ENCODE assay signal across 2 cellular contexts in the genomic region with DNA sequence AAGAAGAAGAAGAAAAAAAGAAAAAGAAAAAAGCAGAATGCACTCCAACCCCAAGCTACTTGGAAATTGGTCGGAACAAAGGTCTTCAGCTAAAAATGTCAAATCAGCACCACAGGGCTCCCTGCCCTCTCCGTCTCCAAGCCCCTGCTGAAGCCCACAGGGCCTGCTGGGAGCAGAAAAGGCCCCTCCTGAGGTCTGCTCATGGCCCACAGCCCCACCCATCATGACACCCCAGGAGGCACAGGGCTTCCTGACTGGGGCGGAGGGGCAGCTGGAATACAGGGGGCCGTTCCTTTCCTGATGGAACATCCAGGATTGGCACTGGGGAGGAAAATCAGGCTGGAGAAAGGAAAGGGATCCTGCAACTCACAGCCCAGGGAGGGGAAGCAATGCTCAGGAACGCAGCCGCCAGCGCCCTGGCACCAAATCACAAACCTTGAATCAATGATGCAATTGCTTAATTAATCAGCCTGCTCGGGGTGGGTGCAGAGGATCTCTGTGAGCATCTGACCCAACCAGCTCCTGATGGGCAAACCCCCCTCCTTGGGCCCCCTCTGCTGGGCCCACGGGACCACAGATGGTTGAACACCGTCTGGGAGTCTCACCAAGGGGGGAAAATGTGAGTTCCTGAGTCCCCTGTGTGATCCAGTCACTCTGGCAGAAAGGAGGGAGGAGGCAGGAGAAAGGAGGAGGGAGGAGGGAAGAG.
TF ChIP-seq lines count a peak whose summit lies in the region.

No MANE protein-coding gene starts in this region.

TF ChIP-seq in SK-N-SH, 30 proteins besides CTCF, POLR2A, EP300 and RAD21 (continued from another document):
- TF ChIP-seq, protein P1, sequence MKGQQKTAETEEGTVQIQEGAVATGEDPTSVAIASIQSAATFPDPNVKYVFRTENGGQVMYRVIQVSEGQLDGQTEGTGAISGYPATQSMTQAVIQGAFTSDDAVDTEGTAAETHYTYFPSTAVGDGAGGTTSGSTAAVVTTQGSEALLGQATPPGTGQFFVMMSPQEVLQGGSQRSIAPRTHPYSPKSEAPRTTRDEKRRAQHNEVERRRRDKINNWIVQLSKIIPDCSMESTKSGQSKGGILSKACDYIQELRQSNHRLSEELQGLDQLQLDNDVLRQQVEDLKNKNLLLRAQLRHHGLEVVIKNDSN (IDR thresholded peaks at IDR 0.05; ENCODE audit: borderline replicate concordance, low read depth), result no peak
- no peak for TF ChIP-seq CHD2 (IDR thresholded peaks at IDR 0.05; ENCODE audit: low read length, partially characterized antibody)
- TF ChIP-seq EZH2phosphoT487 (IDR thresholded peaks at IDR 0.05; ENCODE audit: borderline replicate concordance, low read depth), result no peak
- TF ChIP-seq TCF12 (IDR thresholded peaks at IDR 0.05), result no peak
- no peak for TF ChIP-seq JUND (IDR thresholded peaks at IDR 0.05)
- no peak for TF ChIP-seq ELF1 (IDR thresholded peaks at IDR 0.05)
- no peak for TF ChIP-seq SIN3A (IDR thresholded peaks at IDR 0.05; ENCODE audit: borderline replicate concordance, low read depth, low read length)
- no peak for TF ChIP-seq GATA2 (CRISPR knock-in tag; IDR thresholded peaks at IDR 0.05)
- TF ChIP-seq FOXJ3 (CRISPR knock-in tag; IDR thresholded peaks at IDR 0.05), result no peak
- TF ChIP-seq GABPA (IDR thresholded peaks at IDR 0.05; ENCODE audit: low read depth), result no peak
- no peak for TF ChIP-seq SMC3 (IDR thresholded peaks at IDR 0.05; ENCODE audit: low read depth, low read length)
- no peak for TF ChIP-seq FOXM1 (IDR thresholded peaks at IDR 0.05; ENCODE audit: low read depth)
- no peak for TF ChIP-seq TEAD4 (IDR thresholded peaks at IDR 0.05; ENCODE audit: borderline replicate concordance, insufficient read depth)
- TF ChIP-seq NRF1 (IDR thresholded peaks at IDR 0.05; ENCODE audit: low read depth, low read length), result no peak

TF ChIP-seq in SK-N-SH treated with all-trans-retinoic acid at 6 μM for 48 hours, 23 proteins besides CTCF, POLR2A, EP300 and RAD21 (continued from another document):
- TF ChIP-seq, protein P2, sequence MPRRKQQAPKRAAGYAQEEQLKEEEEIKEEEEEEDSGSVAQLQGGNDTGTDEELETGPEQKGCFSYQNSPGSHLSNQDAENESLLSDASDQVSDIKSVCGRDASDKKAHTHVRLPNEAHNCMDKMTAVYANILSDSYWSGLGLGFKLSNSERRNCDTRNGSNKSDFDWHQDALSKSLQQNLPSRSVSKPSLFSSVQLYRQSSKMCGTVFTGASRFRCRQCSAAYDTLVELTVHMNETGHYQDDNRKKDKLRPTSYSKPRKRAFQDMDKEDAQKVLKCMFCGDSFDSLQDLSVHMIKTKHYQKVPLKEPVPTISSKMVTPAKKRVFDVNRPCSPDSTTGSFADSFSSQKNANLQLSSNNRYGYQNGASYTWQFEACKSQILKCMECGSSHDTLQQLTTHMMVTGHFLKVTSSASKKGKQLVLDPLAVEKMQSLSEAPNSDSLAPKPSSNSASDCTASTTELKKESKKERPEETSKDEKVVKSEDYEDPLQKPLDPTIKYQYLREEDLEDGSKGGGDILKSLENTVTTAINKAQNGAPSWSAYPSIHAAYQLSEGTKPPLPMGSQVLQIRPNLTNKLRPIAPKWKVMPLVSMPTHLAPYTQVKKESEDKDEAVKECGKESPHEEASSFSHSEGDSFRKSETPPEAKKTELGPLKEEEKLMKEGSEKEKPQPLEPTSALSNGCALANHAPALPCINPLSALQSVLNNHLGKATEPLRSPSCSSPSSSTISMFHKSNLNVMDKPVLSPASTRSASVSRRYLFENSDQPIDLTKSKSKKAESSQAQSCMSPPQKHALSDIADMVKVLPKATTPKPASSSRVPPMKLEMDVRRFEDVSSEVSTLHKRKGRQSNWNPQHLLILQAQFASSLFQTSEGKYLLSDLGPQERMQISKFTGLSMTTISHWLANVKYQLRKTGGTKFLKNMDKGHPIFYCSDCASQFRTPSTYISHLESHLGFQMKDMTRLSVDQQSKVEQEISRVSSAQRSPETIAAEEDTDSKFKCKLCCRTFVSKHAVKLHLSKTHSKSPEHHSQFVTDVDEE (CRISPR knock-in tag; IDR thresholded peaks at IDR 0.05), result no peak
- TF ChIP-seq RARB (CRISPR knock-in tag; IDR thresholded peaks at IDR 0.05) (no peak), BACH2 (CRISPR knock-in tag; IDR thresholded peaks at IDR 0.05; ENCODE audit: borderline replicate concordance) (no peak), ESRRG (CRISPR knock-in tag; IDR thresholded peaks at IDR 0.05) (no peak), GLIS3 (CRISPR knock-in tag; IDR thresholded peaks at IDR 0.05) (no peak), CSDC2 (CRISPR knock-in tag; IDR thresholded peaks at IDR 0.05) (no peak), ZNF565 (CRISPR knock-in tag; conservative IDR thresholded peaks at IDR 0.05; ENCODE audit: low read depth) (no peak), OSR1 (CRISPR knock-in tag; IDR thresholded peaks at IDR 0.05) (no peak), TOX (CRISPR knock-in tag; IDR thresholded peaks at IDR 0.05; ENCODE audit: borderline replicate concordance) (no peak), POU6F1 (CRISPR knock-in tag; IDR thresholded peaks at IDR 0.05; ENCODE audit: borderline replicate concordance, low read depth) (no peak), TCF4 (CRISPR knock-in tag; IDR thresholded peaks at IDR 0.05; ENCODE audit: borderline replicate concordance) (no peak), CSRNP3 (CRISPR knock-in tag; IDR thresholded peaks at IDR 0.05) (no peak), PPARA (CRISPR knock-in tag; IDR thresholded peaks at IDR 0.05; ENCODE audit: borderline replicate concordance) (no peak)
- TF ChIP-seq, protein P3, sequence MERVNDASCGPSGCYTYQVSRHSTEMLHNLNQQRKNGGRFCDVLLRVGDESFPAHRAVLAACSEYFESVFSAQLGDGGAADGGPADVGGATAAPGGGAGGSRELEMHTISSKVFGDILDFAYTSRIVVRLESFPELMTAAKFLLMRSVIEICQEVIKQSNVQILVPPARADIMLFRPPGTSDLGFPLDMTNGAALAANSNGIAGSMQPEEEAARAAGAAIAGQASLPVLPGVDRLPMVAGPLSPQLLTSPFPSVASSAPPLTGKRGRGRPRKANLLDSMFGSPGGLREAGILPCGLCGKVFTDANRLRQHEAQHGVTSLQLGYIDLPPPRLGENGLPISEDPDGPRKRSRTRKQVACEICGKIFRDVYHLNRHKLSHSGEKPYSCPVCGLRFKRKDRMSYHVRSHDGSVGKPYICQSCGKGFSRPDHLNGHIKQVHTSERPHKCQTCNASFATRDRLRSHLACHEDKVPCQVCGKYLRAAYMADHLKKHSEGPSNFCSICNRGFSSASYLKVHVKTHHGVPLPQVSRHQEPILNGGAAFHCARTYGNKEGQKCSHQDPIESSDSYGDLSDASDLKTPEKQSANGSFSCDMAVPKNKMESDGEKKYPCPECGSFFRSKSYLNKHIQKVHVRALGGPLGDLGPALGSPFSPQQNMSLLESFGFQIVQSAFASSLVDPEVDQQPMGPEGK (CRISPR knock-in tag; IDR thresholded peaks at IDR 0.05; ENCODE audit: borderline replicate concordance), result no peak
